In genomic region chr17:17724307-17724921, GRCh38 we compare ENCODE assay signal across 1 cellular context.
TF ChIP-seq lines count a peak whose summit lies in the region.

No MANE protein-coding gene starts in this region.

TF ChIP-seq in GM12878, 131 proteins besides CTCF, POLR2A, EP300 and RAD21 (continued from another document):
- no peak for TF ChIP-seq REST (IDR thresholded peaks at IDR 0.05; ENCODE audit: low read depth, low read length)
- TF ChIP-seq ATF7 (IDR thresholded peaks at IDR 0.05; ENCODE audit: low read depth) = no peak
- TF ChIP-seq SMAD5 (IDR thresholded peaks at IDR 0.05; ENCODE audit: low read depth) = no peak
- no peak for TF ChIP-seq ZNF622 (IDR thresholded peaks at IDR 0.05)
- peak; percentile 66; the same call in 1 of the 2 replicates for TF ChIP-seq GATAD2B (conservative IDR thresholded peaks at IDR 0.05; ENCODE audit: low read depth)
- TF ChIP-seq ZNF384 (IDR thresholded peaks at IDR 0.05; ENCODE audit: borderline replicate concordance, low read depth, low read length) = peak; percentile 55
- TF ChIP-seq PRDM15 (CRISPR knock-in tag; IDR thresholded peaks at IDR 0.05) = no peak
- TF ChIP-seq IKZF2 (IDR thresholded peaks at IDR 0.05) = peak; percentile 24 to 56; a peak in 2 of 4 replicates
- TF ChIP-seq SIN3A (IDR thresholded peaks at IDR 0.05; ENCODE audit: low read depth, low read length) = no peak
- no peak for TF ChIP-seq SKIL (IDR thresholded peaks at IDR 0.05; ENCODE audit: low read depth, poor library complexity, severe bottlenecking)
- 0 out of 2 replicates have a peak, but pooled peaks have one; percentile 16 for TF ChIP-seq NKRF (conservative IDR thresholded peaks at IDR 0.05)
- TF ChIP-seq EZH2 (IDR thresholded peaks at IDR 0.05; ENCODE audit: borderline replicate concordance, control insufficient read depth, low read depth, low read length) = no peak
- peak; percentile 48; the same call in 1 of the 2 replicates for TF ChIP-seq DPF2 (IDR thresholded peaks at IDR 0.05)
- no peak for TF ChIP-seq SRF (IDR thresholded peaks at IDR 0.05; ENCODE audit: low read depth in 2 of 2, low read length in 2 of 2)
- TF ChIP-seq CHD2 (IDR thresholded peaks at IDR 0.05; ENCODE audit: borderline replicate concordance, low read depth, low read length) = no peak
- no peak for TF ChIP-seq YBX1 (IDR thresholded peaks at IDR 0.05)
- TF ChIP-seq KDM1A (IDR thresholded peaks at IDR 0.05; ENCODE audit: borderline replicate concordance) = no peak
- TF ChIP-seq TAF1 (IDR thresholded peaks at IDR 0.05; ENCODE audit: borderline replicate concordance, low read depth, low read length) = 0 out of 2 replicates have a peak, but pooled peaks have one; percentile 7
- TF ChIP-seq NRF1 (conservative IDR thresholded peaks at IDR 0.05; ENCODE audit: low read depth, low read length) = no peak
- TF ChIP-seq BCL3 (IDR thresholded peaks at IDR 0.05; ENCODE audit: borderline replicate concordance, insufficient read depth, low read depth, low read length, poor library complexity, severe bottlenecking) = no peak
- no peak for TF ChIP-seq SUZ12 (IDR thresholded peaks at IDR 0.05; ENCODE audit: unreplicated experiment)
- TF ChIP-seq MEF2B (IDR thresholded peaks at IDR 0.05; ENCODE audit: partially characterized antibody, poor library complexity, severe bottlenecking) = peak; percentile 94
- no peak for TF ChIP-seq ZNF592 (IDR thresholded peaks at IDR 0.05)
- no peak for TF ChIP-seq MYB (IDR thresholded peaks at IDR 0.05; ENCODE audit: borderline replicate concordance, low read depth, low read length)
- TF ChIP-seq RELA (IDR thresholded peaks at IDR 0.05; ENCODE audit: borderline replicate concordance, partially characterized antibody) = peak; percentile 26
- no peak for TF ChIP-seq SP1 (IDR thresholded peaks at IDR 0.05; ENCODE audit: low read depth, low read length)
- no peak for TF ChIP-seq WRNIP1 (IDR thresholded peaks at IDR 0.05; ENCODE audit: borderline replicate concordance, low read depth, low read length)
- no peak for TF ChIP-seq POLR2AphosphoS2 (IDR thresholded peaks at IDR 0.05; ENCODE audit: low read depth, low read length)
- TF ChIP-seq ETV6 (conservative IDR thresholded peaks at IDR 0.05 in 1 of 2, IDR thresholded peaks at IDR 0.05 in 1 of 2; ENCODE audit: borderline replicate concordance in 1 of 2, low read depth in 1 of 2) = peak in 1 of 2 experiments; percentile 70; a peak in 2 of 4 replicates
- peak; percentile 81 for TF ChIP-seq HDGF (IDR thresholded peaks at IDR 0.05)
- TF ChIP-seq EGR1 (IDR thresholded peaks at IDR 0.05; ENCODE audit: borderline replicate concordance in 1 of 2, low read depth in 2 of 2, low read length in 2 of 2) = peak in 1 of 2 experiments; percentile 92; a peak in 2 of 3 replicates
- no peak for TF ChIP-seq CBX3 (IDR thresholded peaks at IDR 0.05; ENCODE audit: borderline replicate concordance, low read depth)
- no peak for TF ChIP-seq CHD1 (IDR thresholded peaks at IDR 0.05; ENCODE audit: low read depth, low read length)
- TF ChIP-seq IRF5 (IDR thresholded peaks at IDR 0.05; ENCODE audit: borderline replicate concordance) = no peak
- no peak for TF ChIP-seq NFXL1 (IDR thresholded peaks at IDR 0.05; ENCODE audit: borderline replicate concordance)
- TF ChIP-seq KAT2A (conservative IDR thresholded peaks at IDR 0.05; ENCODE audit: control insufficient read depth, low read depth, low read length) = no peak
- no peak for TF ChIP-seq SREBF1 (IDR thresholded peaks at IDR 0.05; ENCODE audit: low read length)
- no peak for TF ChIP-seq TBL1XR1 (IDR thresholded peaks at IDR 0.05; ENCODE audit: low read depth, low read length)
